19 cellular contexts compared by ENCODE assay signal in the genomic region with DNA sequence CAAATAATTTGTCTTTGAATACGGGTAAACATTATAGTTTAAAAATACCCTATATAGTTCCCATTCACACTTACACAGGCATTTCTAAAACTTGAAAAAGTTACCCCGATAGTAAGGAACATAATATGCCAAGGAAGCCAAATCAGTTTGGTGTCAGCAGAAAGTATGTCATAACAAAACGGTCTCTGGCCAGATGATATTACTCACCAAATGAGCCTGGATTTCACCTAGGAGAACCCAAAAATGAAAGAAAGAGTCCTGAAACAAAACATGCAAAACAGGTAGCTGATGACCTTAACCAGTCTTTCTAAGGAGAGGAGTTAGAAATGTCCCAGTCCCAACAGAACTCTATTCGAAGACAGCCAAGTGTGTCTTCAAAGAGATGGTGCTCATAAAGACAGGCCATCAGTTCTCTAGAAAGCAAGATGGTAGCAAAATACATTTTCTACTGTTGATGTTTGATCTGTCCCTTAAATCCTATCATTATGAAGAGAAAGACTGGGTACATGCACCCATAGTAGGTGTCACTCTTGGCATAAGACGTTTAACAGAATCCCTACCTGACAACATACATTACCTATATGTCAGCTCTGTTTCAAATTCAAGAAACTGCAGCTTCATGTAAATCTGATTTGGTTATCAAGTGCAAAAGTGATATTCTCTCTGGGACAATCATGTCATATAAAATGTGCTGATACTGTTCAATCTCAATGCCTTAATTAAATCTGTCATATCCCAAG.
"Had no signal": no experiment of that assay in that cellular context is flagged by ENCODE, and none has a peak within 500 bp of the region (broad histone marks: within the 10 kb centered on the region; RNA-seq: fewer than 3 reads in every experiment).

No MANE protein-coding gene starts in this region.

- H3K27me3 Mint-ChIP-seq: activated CD4-positive, alpha-beta memory T cell treated with anti-CD3 and anti-CD28 coated beads for 36 hours; activated CD8-positive, alpha-beta memory T cell treated with anti-CD3 and anti-CD28 coated beads, Interleukin-2, amount 10 ng/mL, durations not matched to agents 7 days and 5 days; activated naive CD4-positive, alpha-beta T cell treated with anti-CD3 and anti-CD28 coated beads, Interleukin-2, amount 10 ng/mL, durations not matched to agents 7 days and 5 days; activated T-cell treated with anti-CD3 and anti-CD28 coated beads, Interleukin-2, amount 50 U/mL, for 24 hours; memory B cell; stimulated activated naive B cell treated with anti-CD40 and anti-IgM and Interleukin-4, amounts not matched to agents 10 μg/mL and 1 μg/mL and 100 μg/mL, for 72 hours had no signal

- FAIRE-seq: urothelium cell line had no signal

- H3K4me3 Mint-ChIP-seq: activated CD4-positive, alpha-beta memory T cell treated with anti-CD3 and anti-CD28 coated beads for 36 hours; activated CD8-positive, alpha-beta memory T cell treated with anti-CD3 and anti-CD28 coated beads, Interleukin-2, amount 10 ng/mL, durations not matched to agents 7 days and 5 days; activated naive CD4-positive, alpha-beta T cell treated with anti-CD3 and anti-CD28 coated beads, Interleukin-2, amount 10 ng/mL, durations not matched to agents 7 days and 5 days; activated T-cell treated with anti-CD3 and anti-CD28 coated beads, Interleukin-2, amount 50 U/mL, for 24 hours; memory B cell; natural killer cell; stimulated activated naive B cell treated with anti-CD40 and anti-IgM and Interleukin-4, amounts not matched to agents 10 μg/mL and 1 μg/mL and 100 μg/mL, for 72 hours had no signal

- H3K9me3 ChIP-seq: ascending aorta, esophagus squamous epithelium, thyroid gland had no signal

- H3K27ac ChIP-seq: ascending aorta, esophagus squamous epithelium, foreskin keratinocyte, thyroid gland, WERI-Rb-1 had no signal

- ATAC-seq: activated CD8-positive, alpha-beta memory T cell treated with anti-CD3 and anti-CD28 coated beads, Interleukin-2, amount 10 ng/mL, durations not matched to agents 7 days and 5 days; foreskin keratinocyte; left ventricle myocardium superior; natural killer cell; stimulated activated naive B cell treated with anti-CD40 and anti-IgM and Interleukin-4, amounts not matched to agents 10 μg/mL and 1 μg/mL and 100 μg/mL, for 72 hours had no signal

- H3K36me3 Mint-ChIP-seq: activated CD4-positive, alpha-beta memory T cell treated with anti-CD3 and anti-CD28 coated beads for 36 hours; activated CD8-positive, alpha-beta memory T cell treated with anti-CD3 and anti-CD28 coated beads, Interleukin-2, amount 10 ng/mL, durations not matched to agents 7 days and 5 days; activated naive CD4-positive, alpha-beta T cell treated with anti-CD3 and anti-CD28 coated beads, Interleukin-2, amount 10 ng/mL, durations not matched to agents 7 days and 5 days; memory B cell; stimulated activated naive B cell treated with anti-CD40 and anti-IgM and Interleukin-4, amounts not matched to agents 10 μg/mL and 1 μg/mL and 100 μg/mL, for 72 hours had no signal

- H3K27ac Mint-ChIP-seq: activated CD4-positive, alpha-beta memory T cell treated with anti-CD3 and anti-CD28 coated beads for 36 hours; activated CD8-positive, alpha-beta memory T cell treated with anti-CD3 and anti-CD28 coated beads, Interleukin-2, amount 10 ng/mL, durations not matched to agents 7 days and 5 days; activated naive CD4-positive, alpha-beta T cell treated with anti-CD3 and anti-CD28 coated beads, Interleukin-2, amount 10 ng/mL, durations not matched to agents 7 days and 5 days; activated T-cell treated with anti-CD3 and anti-CD28 coated beads, Interleukin-2, amount 50 U/mL, for 24 hours; memory B cell; natural killer cell; stimulated activated naive B cell treated with anti-CD40 and anti-IgM and Interleukin-4, amounts not matched to agents 10 μg/mL and 1 μg/mL and 100 μg/mL, for 72 hours had no signal

- H3K4me1 Mint-ChIP-seq: activated CD8-positive, alpha-beta memory T cell treated with anti-CD3 and anti-CD28 coated beads, Interleukin-2, amount 10 ng/mL, durations not matched to agents 7 days and 5 days; activated naive CD4-positive, alpha-beta T cell treated with anti-CD3 and anti-CD28 coated beads, Interleukin-2, amount 10 ng/mL, durations not matched to agents 7 days and 5 days; memory B cell; natural killer cell; stimulated activated naive B cell treated with anti-CD40 and anti-IgM and Interleukin-4, amounts not matched to agents 10 μg/mL and 1 μg/mL and 100 μg/mL, for 72 hours had no signal

- DNase-seq: activated CD4-positive, alpha-beta memory T cell treated with anti-CD3 and anti-CD28 coated beads for 36 hours; activated CD8-positive, alpha-beta memory T cell treated with anti-CD3 and anti-CD28 coated beads, Interleukin-2, amount 10 ng/mL, durations not matched to agents 7 days and 5 days; activated naive CD4-positive, alpha-beta T cell treated with anti-CD3 and anti-CD28 coated beads, Interleukin-2, amount 10 ng/mL, durations not matched to agents 7 days and 5 days; activated T-cell treated with anti-CD3 and anti-CD28 coated beads, Interleukin-2, amount 50 U/mL, for 24 hours; esophagus squamous epithelium; foreskin keratinocyte; glutamatergic neuron; kidney glomerular epithelial cell; left ventricle myocardium superior; natural killer cell; retina; stimulated activated CD4-positive, alpha-beta T cell treated with anti-CD3 and anti-CD28 coated beads, Interleukin-15, amount 100 ng/mL, for 24 hours; stimulated activated CD4-positive, alpha-beta T cell treated with anti-CD3 and anti-CD28 coated beads, Interleukin-4, amount 100 ng/mL, for 1 hour; stimulated activated naive B cell treated with anti-CD40 and anti-IgM and Interleukin-4, amounts not matched to agents 10 μg/mL and 1 μg/mL and 100 μg/mL, for 72 hours; thyroid gland; WERI-Rb-1 had no signal

- H3K4me1 ChIP-seq: ascending aorta had no signal

- H3K9me3 Mint-ChIP-seq: memory B cell had no signal

- H3K4me3 ChIP-seq: ascending aorta, esophagus squamous epithelium, thyroid gland had no signal

- H3K36me3 ChIP-seq: ascending aorta, esophagus squamous epithelium, thyroid gland had no signal

- H3K27me3 ChIP-seq: ascending aorta, esophagus squamous epithelium, foreskin keratinocyte, thyroid gland had no signal
